ENCODE assay signal across 8 cellular contexts in the genomic region with DNA sequence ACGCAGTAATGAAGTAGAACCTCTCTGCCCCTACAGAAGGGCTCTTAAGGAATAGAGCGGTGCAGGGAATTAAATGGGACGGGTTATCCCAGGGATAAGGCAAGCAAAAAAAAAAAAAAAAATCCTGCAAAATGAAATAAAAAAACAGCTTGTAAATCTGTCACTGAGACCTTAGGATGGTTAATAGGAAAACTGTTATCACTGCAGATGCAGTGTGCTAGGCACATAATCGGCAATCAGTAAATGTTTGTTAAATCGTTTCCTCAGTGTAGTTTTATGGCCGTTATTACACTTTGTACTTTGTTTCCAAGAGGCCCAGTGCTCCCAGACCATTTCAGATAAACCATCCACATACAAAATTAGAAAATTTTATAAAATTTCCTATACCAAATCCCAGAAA. TPM values are rescaled to one million over a fixed set of nuclear protein-coding genes. Genes with fewer than 3 reads are reported as not detected.
DNase-seq lines count a peak whose midpoint lies in the region; ATAC-seq and TF ChIP-seq lines count a peak whose summit lies in the region.

No MANE protein-coding gene starts in this region.

- H3K4me3 ChIP-seq in Caco-2 (ENCODE audit: low read depth, low read length) (peak overlapping the region; percentile 64), endocrine pancreas (ENCODE audit: control insufficient read depth, insufficient read depth, low read length) (peak overlapping the region; percentile 93), neuron (ENCODE audit: low read length) (peak overlapping the region; percentile 82)

- no peak overlapping the region for H3K27ac Mint-ChIP-seq in Caco-2 (ENCODE audit: unreplicated experiment)

- no peaks in the 10 kb centered on the region for H3K27me3 ChIP-seq in Caco-2 (replicated peaks; ENCODE audit: control insufficient read depth, insufficient read depth, low read length)
- no peaks in the 10 kb centered on the region for H3K27me3 ChIP-seq in endocrine pancreas (ENCODE audit: control insufficient read depth, insufficient read depth, low read length)
- no peaks in the 10 kb centered on the region for H3K27me3 ChIP-seq in neuron (ENCODE audit: insufficient read depth, low read length)

- H3K36me3 Mint-ChIP-seq in Caco-2 (ENCODE audit: insufficient read depth, unreplicated experiment), result peaks cover 30% of the 10 kb centered on the region

- POLR2A ChIA-PET in Caco-2 (lab: Charles Lee), result no interaction called here

- intact Hi-C loops in Caco-2 (cut with micrococcal nuclease; ENCODE audit: unreplicated experiment), result no loop called here

- H3K27me3 Mint-ChIP-seq in Caco-2 (ENCODE audit: insufficient read depth, unreplicated experiment), result no peaks in the 10 kb centered on the region

- TF ChIP-seq CTCF in Caco-2 (IDR thresholded peaks at IDR 0.05; ENCODE audit: insufficient read depth in 1 of 2, low read depth in 1 of 2, low read length in 1 of 2, severe bottlenecking in 1 of 2, unreplicated experiment in 1 of 2), result no peak

- no peaks in the 10 kb centered on the region for H3K9me3 Mint-ChIP-seq in Caco-2 (ENCODE audit: unreplicated experiment)

- H3K36me3 ChIP-seq in Caco-2 (ENCODE audit: control insufficient read depth, insufficient read depth, low read length) (no peaks in the 10 kb centered on the region), endocrine pancreas (ENCODE audit: control insufficient read depth, insufficient read depth, low read length) (no peaks in the 10 kb centered on the region), neuron (ENCODE audit: insufficient read depth, low read length) (peaks cover 15% of the 10 kb centered on the region)

- DNase-seq in Caco-2 (no peak), NCI-H69 (lab: John Stamatoyannopoulos, UW) (peak; percentile 23), KG1 (lab: John Stamatoyannopoulos, UW) (no peak)

- peak overlapping the region; percentile 66 for H3K9ac ChIP-seq in endocrine pancreas (ENCODE audit: control insufficient read depth, insufficient read depth, low read length)

- no peak overlapping the region for H2AFZ ChIP-seq in neuron (ENCODE audit: low read depth, low read length)

- no TSS peak for BruUV-seq in Caco-2 (replicated peaks; lab: Mats Ljungman, UMichigan)

- no peaks in the 10 kb centered on the region for H3K4me1 Mint-ChIP-seq in Caco-2 (ENCODE audit: low read depth, unreplicated experiment)

- CTCF ChIA-PET in Caco-2 (lab: Charles Lee), result interaction anchor here (0.6 kb wide), 1 partner anchor 493 kb away, joined by 4 read pairs; no protein-coding TSS in a partner anchor

- no peaks in the 10 kb centered on the region for H3K4me1 ChIP-seq in Caco-2
- peaks cover 5% of the 10 kb centered on the region for H3K4me1 ChIP-seq in endocrine pancreas (ENCODE audit: control insufficient read depth, insufficient read depth, low read length)
- peaks cover 7% of the 10 kb centered on the region for H3K4me1 ChIP-seq in neuron (ENCODE audit: insufficient read depth, low read length)

- ATAC-seq in GM21367 (IDR thresholded peaks at IDR 0.05; ENCODE audit: unreplicated experiment), result no peak
- no peak for ATAC-seq in GM21423 (IDR thresholded peaks at IDR 0.05; ENCODE audit: unreplicated experiment)
- no peak for ATAC-seq in HG02763 (IDR thresholded peaks at IDR 0.05; ENCODE audit: unreplicated experiment)

- no peaks in the 10 kb centered on the region for H3K9me3 ChIP-seq in Caco-2
- no peaks in the 10 kb centered on the region for H3K9me3 ChIP-seq in endocrine pancreas (ENCODE audit: control insufficient read depth, low read length)
- no peaks in the 10 kb centered on the region for H3K9me3 ChIP-seq in neuron (ENCODE audit: low read length)

- H3K4me3 Mint-ChIP-seq in Caco-2 (ENCODE audit: unreplicated experiment), result peak overlapping the region; percentile 91

RNA-seq across cellular contexts. Expression of a gene that starts 1.0 kb away (rescaled TPM):
- total RNA-seq in Caco-2 (2022), result 46.1 TPM in 2 replicates

RNA-seq across cellular contexts. Expression of a gene that starts 1.3 kb away (rescaled TPM):
- 46.0 and 53.2 TPM in 2 replicates for total RNA-seq in Caco-2 (2022)

RNA-seq across cellular contexts. Expression of a gene that starts 18.2 kb away (rescaled TPM):
- 377 and 381 TPM in 2 replicates for total RNA-seq in Caco-2 (2022)

RNA-seq across cellular contexts. Expression of a gene that starts 23.1 kb away (rescaled TPM):
- not detected in 2 replicates for total RNA-seq in Caco-2 (2022)
